Comparison of ENCODE assay signal across 23 cellular contexts in genomic region chr12:22116376-22116775, GRCh38.
"Had no signal": no experiment of that assay in that cellular context is flagged by ENCODE, and none has a peak within 500 bp of the region (broad histone marks: within the 10 kb centered on the region; RNA-seq: fewer than 3 reads in every experiment).

No MANE protein-coding gene starts in this region.

- H3K36me3 Mint-ChIP-seq: naive thymus-derived CD4-positive, alpha-beta T cell; stimulated activated memory B cell treated with anti-CD40 and anti-IgM and Interleukin-4, amounts not matched to agents 10 μg/mL and 1 μg/mL and 100 μg/mL, for 72 hours had no signal

- H3K9me3 ChIP-seq: neutrophil, psoas muscle, spleen, tibial artery, upper lobe of left lung, vagina had no signal

- H3K36me3 ChIP-seq: neutrophil, spleen, tibial artery, upper lobe of left lung, vagina had no signal

- H3K4me2 ChIP-seq: hepatocyte had no signal

- ATAC-seq: foreskin keratinocyte; left colon; naive thymus-derived CD4-positive, alpha-beta T cell; psoas muscle; sciatic nerve; stimulated activated memory B cell treated with anti-CD40 and anti-IgM and Interleukin-4, amounts not matched to agents 10 μg/mL and 1 μg/mL and 100 μg/mL, for 72 hours had no signal

- H3K4me1 ChIP-seq: foreskin keratinocyte, psoas muscle, spleen, tibial artery, upper lobe of left lung, vagina had no signal

- H3K27ac ChIP-seq: foreskin keratinocyte, hepatocyte, neutrophil, psoas muscle, spleen, tibial artery, upper lobe of left lung, vagina had no signal

- H3K4me3 ChIP-seq: hepatocyte, psoas muscle, spleen, tibial artery, upper lobe of left lung, vagina had no signal

- H3K4me1 Mint-ChIP-seq: endodermal cell; nephron progenitor cell; stimulated activated memory B cell treated with anti-CD40 and anti-IgM and Interleukin-4, amounts not matched to agents 10 μg/mL and 1 μg/mL and 100 μg/mL, for 72 hours had no signal

- DNase-seq: effector CD4-positive, alpha-beta T cell; endodermal cell; erythroblast; foreskin keratinocyte; kidney; left colon; mammary epithelial cell; naive thymus-derived CD4-positive, alpha-beta T cell; nephron progenitor cell; psoas muscle; retina; spleen; stimulated activated CD4-positive, alpha-beta T cell treated with anti-CD3 and anti-CD28 coated beads, Interleukin-15, amount 100 ng/mL, for 24 hours; stimulated activated CD4-positive, alpha-beta T cell treated with anti-CD3 and anti-CD28 coated beads, Interleukin-1b, Interleukin-23, amount 100 ng/mL, for 48 hours; stimulated activated CD4-positive, alpha-beta T cell treated with anti-CD3 and anti-CD28 coated beads, Interleukin-4, amount 100 ng/mL, for 24 hours; tibial artery; upper lobe of left lung had no signal

- H3K9me3 Mint-ChIP-seq: endodermal cell; nephron progenitor cell; stimulated activated memory B cell treated with anti-CD40 and anti-IgM and Interleukin-4, amounts not matched to agents 10 μg/mL and 1 μg/mL and 100 μg/mL, for 72 hours; stimulated activated naive CD8-positive, alpha-beta T cell treated with anti-CD3 and anti-CD28 coated beads, Interleukin-15, Interleukin-2, amounts not matched to agents 100 ng/mL and 50 ng/mL, for 24 hours had no signal

- H2AFZ ChIP-seq: hepatocyte had no signal

- H3K79me2 ChIP-seq: hepatocyte had no signal

- H3K27me3 ChIP-seq: foreskin keratinocyte, neutrophil, tibial artery, upper lobe of left lung, vagina had no signal

- H3K4me3 Mint-ChIP-seq: endodermal cell; naive thymus-derived CD4-positive, alpha-beta T cell; nephron progenitor cell; stimulated activated memory B cell treated with anti-CD40 and anti-IgM and Interleukin-4, amounts not matched to agents 10 μg/mL and 1 μg/mL and 100 μg/mL, for 72 hours; stimulated activated naive CD8-positive, alpha-beta T cell treated with anti-CD3 and anti-CD28 coated beads, Interleukin-15, Interleukin-2, amounts not matched to agents 100 ng/mL and 50 ng/mL, for 24 hours had no signal

- H3K27ac Mint-ChIP-seq: endodermal cell; naive thymus-derived CD4-positive, alpha-beta T cell; nephron progenitor cell; stimulated activated memory B cell treated with anti-CD40 and anti-IgM and Interleukin-4, amounts not matched to agents 10 μg/mL and 1 μg/mL and 100 μg/mL, for 72 hours; stimulated activated naive CD8-positive, alpha-beta T cell treated with anti-CD3 and anti-CD28 coated beads, Interleukin-15, Interleukin-2, amounts not matched to agents 100 ng/mL and 50 ng/mL, for 24 hours had no signal
